20 cellular contexts compared by ENCODE assay signal in the genomic region with DNA sequence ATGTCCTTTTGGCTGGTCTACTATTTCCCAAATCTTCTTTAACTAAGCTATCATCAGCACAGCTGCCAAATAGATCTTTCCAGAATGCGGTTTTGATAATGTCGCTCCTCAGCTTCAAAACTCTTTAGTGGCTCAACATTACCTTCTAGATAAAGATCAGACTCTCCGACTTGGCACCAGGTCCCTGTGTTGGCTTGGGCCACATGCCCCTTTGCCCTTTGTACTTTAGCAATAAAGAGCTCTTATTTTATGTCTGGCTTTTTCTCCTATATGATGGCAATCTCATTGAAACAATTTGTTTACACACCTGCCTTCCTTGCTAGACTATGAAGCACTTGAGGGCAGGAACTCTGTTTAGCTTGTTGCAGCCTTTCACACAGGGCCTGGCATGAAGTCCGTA.
"Had no signal": no experiment of that assay in that cellular context is flagged by ENCODE, and none has a peak within 500 bp of the region (broad histone marks: within the 10 kb centered on the region; RNA-seq: fewer than 3 reads in every experiment).

No MANE protein-coding gene starts in this region.

- H3K9me3 ChIP-seq: esophagus squamous epithelium, gastroesophageal sphincter, ovary, right atrium auricular region, tibial artery, upper lobe of right lung, vagina had no signal

- H3K4me1 ChIP-seq: esophagus squamous epithelium, gastroesophageal sphincter, right atrium auricular region, tibial artery, upper lobe of right lung, vagina had no signal

- H3K36me3 ChIP-seq: esophagus squamous epithelium, gastroesophageal sphincter, neural progenitor cell, ovary, right atrium auricular region, tibial artery, upper lobe of right lung, vagina had no signal

- FAIRE-seq: kidney had no signal

- H3K4me3 Mint-ChIP-seq: dendritic cell treated with granulocyte-macrophage colony-stimulating factor and Interleukin-4, amounts not matched to agents 40 ng/mL and 50 ng/mL, for 4 days; natural killer cell treated with Interleukin-12 subunit alpha and Interleukin-12 subunit beta and Interleukin-15 and Interleukin-18, amount 100 ng/mL, for 72 hours; neural progenitor cell; stimulated activated effector memory CD8-positive, alpha-beta T cell treated with anti-CD3 and anti-CD28 coated beads, Interleukin-12 subunit alpha, Interleukin-12 subunit beta, amount 100 ng/mL, for 72 hours had no signal

- ATAC-seq: gastroesophageal sphincter; left cardiac atrium; natural killer cell treated with Interleukin-12 subunit alpha and Interleukin-12 subunit beta and Interleukin-15 and Interleukin-18, amount 100 ng/mL, for 72 hours; stimulated activated effector memory CD8-positive, alpha-beta T cell treated with anti-CD3 and anti-CD28 coated beads, Interleukin-12 subunit alpha, Interleukin-12 subunit beta, amount 100 ng/mL, for 72 hours; stimulated activated naive CD8-positive, alpha-beta T cell treated with anti-CD3 and anti-CD28 coated beads, Interleukin-15, Interleukin-2, amounts not matched to agents 100 U/mL and 50 U/mL, for 24 hours; upper lobe of right lung had no signal

- H3K9me3 Mint-ChIP-seq: dendritic cell treated with granulocyte-macrophage colony-stimulating factor and Interleukin-4, amounts not matched to agents 40 ng/mL and 50 ng/mL, for 4 days; natural killer cell treated with Interleukin-12 subunit alpha and Interleukin-12 subunit beta and Interleukin-15 and Interleukin-18, amount 100 ng/mL, for 72 hours; neural progenitor cell; stimulated activated effector memory CD8-positive, alpha-beta T cell treated with anti-CD3 and anti-CD28 coated beads, Interleukin-12 subunit alpha, Interleukin-12 subunit beta, amount 100 ng/mL, for 72 hours had no signal

- H3K4me1 Mint-ChIP-seq: stimulated activated effector memory CD8-positive, alpha-beta T cell treated with anti-CD3 and anti-CD28 coated beads, Interleukin-12 subunit alpha, Interleukin-12 subunit beta, amount 100 ng/mL, for 72 hours had no signal

- H3K4me3 ChIP-seq: esophagus squamous epithelium, gastroesophageal sphincter, neural progenitor cell, ovary, right atrium auricular region, smooth muscle cell, tibial artery, upper lobe of right lung, vagina had no signal

- H3K27me3 Mint-ChIP-seq: dendritic cell treated with granulocyte-macrophage colony-stimulating factor and Interleukin-4, amounts not matched to agents 40 ng/mL and 50 ng/mL, for 4 days had no signal

- H3K36me3 Mint-ChIP-seq: natural killer cell treated with Interleukin-12 subunit alpha and Interleukin-12 subunit beta and Interleukin-15 and Interleukin-18, amount 100 ng/mL, for 72 hours; neural progenitor cell; stimulated activated effector memory CD8-positive, alpha-beta T cell treated with anti-CD3 and anti-CD28 coated beads, Interleukin-12 subunit alpha, Interleukin-12 subunit beta, amount 100 ng/mL, for 72 hours had no signal

- DNase-seq: esophagus squamous epithelium; foreskin fibroblast; glutamatergic neuron; kidney; left cardiac atrium; mammary epithelial cell; nucleus accumbens; ovary; stimulated activated CD4-positive, alpha-beta T cell treated with anti-CD3 and anti-CD28 coated beads, Interleukin-2, amount 100 ng/mL, for 48 hours; stimulated activated naive CD8-positive, alpha-beta T cell treated with anti-CD3 and anti-CD28 coated beads, Interleukin-15, Interleukin-2, amounts not matched to agents 100 U/mL and 50 U/mL, for 24 hours; tibial artery; upper lobe of right lung had no signal

- H3K27ac Mint-ChIP-seq: dendritic cell treated with granulocyte-macrophage colony-stimulating factor and Interleukin-4, amounts not matched to agents 40 ng/mL and 50 ng/mL, for 4 days; natural killer cell treated with Interleukin-12 subunit alpha and Interleukin-12 subunit beta and Interleukin-15 and Interleukin-18, amount 100 ng/mL, for 72 hours; neural progenitor cell; stimulated activated effector memory CD8-positive, alpha-beta T cell treated with anti-CD3 and anti-CD28 coated beads, Interleukin-12 subunit alpha, Interleukin-12 subunit beta, amount 100 ng/mL, for 72 hours had no signal
